Comparison of ENCODE assay signal across 1 cellular context in the genomic region with DNA sequence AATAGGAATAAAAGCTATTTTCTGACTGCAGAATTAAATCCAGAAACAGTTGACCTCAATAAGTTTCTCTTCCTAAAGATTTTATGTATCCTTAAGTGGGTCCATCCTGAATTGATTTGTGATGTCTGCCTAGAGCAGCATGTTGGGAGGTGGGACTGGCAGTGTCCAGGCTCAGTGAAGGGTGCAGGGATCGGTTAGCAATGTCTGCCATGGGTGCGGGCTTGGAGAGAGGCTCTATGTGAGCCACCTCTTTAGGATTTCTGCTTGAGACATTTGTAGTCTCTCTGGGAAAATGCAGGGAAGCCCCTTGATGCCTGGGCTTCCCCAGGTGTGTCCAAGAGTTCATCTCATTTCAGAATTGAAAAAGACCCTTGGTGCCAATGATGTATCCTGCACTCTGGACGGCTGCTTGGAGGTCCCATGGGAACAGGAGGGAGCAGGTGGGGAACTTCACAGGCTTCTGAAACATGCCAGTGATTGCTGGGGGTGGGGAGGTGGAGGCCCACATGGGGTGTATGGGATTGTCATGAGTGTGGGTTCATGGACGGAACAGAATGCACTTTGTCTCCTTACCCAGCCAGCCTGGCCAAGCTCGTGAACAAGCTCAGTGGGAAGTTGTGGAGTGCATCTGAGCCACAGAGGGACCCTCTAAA.
TF ChIP-seq lines count a peak whose summit lies in the region.

No MANE protein-coding gene starts in this region.

TF ChIP-seq in HCT116, 20 proteins besides CTCF, POLR2A, EP300 and RAD21 (continued from another document):
- 0 out of 2 replicates have a peak, but pooled peaks have one; percentile 20 for TF ChIP-seq CBX3 (IDR thresholded peaks at IDR 0.05; ENCODE audit: low read depth)
